21 cellular contexts compared by ENCODE assay signal in genomic region chr7:49596701-49597491, GRCh38.
DNase-seq lines count a peak whose midpoint lies in the region.
"Had no signal": no experiment of that assay in that cellular context is flagged by ENCODE, and none has a peak within 500 bp of the region (broad histone marks: within the 10 kb centered on the region; RNA-seq: fewer than 3 reads in every experiment).

No MANE protein-coding gene starts in this region.

- peaks cover 0 to 1% of the 10 kb centered on the region in 2 donors for H3K27me3 Mint-ChIP-seq in CD4-positive, alpha-beta memory T cell

- no peak overlapping the region for H3K4me3 Mint-ChIP-seq in CD4-positive, alpha-beta memory T cell
- H3K4me3 Mint-ChIP-seq: HFFc6 had no signal

- POLR2A ChIA-PET in CD4-positive, alpha-beta memory T cell (lab: Charles Lee; ENCODE audit: partially characterized antibody): no interaction called here

- H3K27ac Mint-ChIP-seq in CD4-positive, alpha-beta memory T cell: no peak overlapping the region
- H3K27ac Mint-ChIP-seq: HFFc6 had no signal

- no peak overlapping the region for H3K27ac ChIP-seq in CD4-positive, alpha-beta memory T cell (ENCODE audit: low read depth, low read length)
- H3K27ac ChIP-seq: A549, C4-2B, PC-9, SJCRH30 had no signal

- no peaks in the 10 kb centered on the region for H3K4me1 ChIP-seq in CD4-positive, alpha-beta memory T cell (ENCODE audit: insufficient read depth, low read length)
- H3K4me1 ChIP-seq: A549, HAP-1, SJCRH30 had no signal

- intact Hi-C loops in CD4-positive, alpha-beta memory T cell (cut with micrococcal nuclease): no loop called here

- H3K27me3 ChIP-seq in CD4-positive, alpha-beta memory T cell (ENCODE audit: insufficient read depth, low read length): no peaks in the 10 kb centered on the region

- H3K36me3 ChIP-seq in CD4-positive, alpha-beta memory T cell (ENCODE audit: insufficient read depth, low read length): no peaks in the 10 kb centered on the region
- H3K36me3 ChIP-seq: HAP-1, SJCRH30 had no signal

- peaks cover 0 to 12% (median 5%) of the 10 kb centered on the region in 8 donors for H3K9me3 Mint-ChIP-seq in CD4-positive, alpha-beta memory T cell

- no peaks in the 10 kb centered on the region for H3K9me3 ChIP-seq in CD4-positive, alpha-beta memory T cell (ENCODE audit: control insufficient read depth in 1 of 2, low read length in 2 of 2)
- H3K9me3 ChIP-seq: A549, HAP-1, SJCRH30 had no signal

- DNase-seq in CD1c-positive myeloid dendritic cell (ENCODE audit: extremely low spot score) (peak; percentile 59), NOMO-1 treated with dmso at 0.1 percent for 144 hours (lab: John Stamatoyannopoulos, UW; ENCODE audit: unreplicated experiment) (peak; percentile 21), medulla oblongata (ENCODE audit: extremely low spot score) (peak; percentile 9), GM19238 (ENCODE audit: insufficient read length, low spot score) (no peak), DMS 273 treated with DMSO at 0.1 percent for 48 hours (lab: John Stamatoyannopoulos, UW) (no peak), NCI-H524 treated with DMSO at 0.1 percent for 48 hours (lab: John Stamatoyannopoulos, UW) (no peak)
- no peak for DNase-seq in CD4-positive, alpha-beta memory T cell
- DNase-seq: DMS53, GOT3, HFFc6, Kasumi-1, NCI-H2029, NCI-H446, NCI-H526, NCI-H82, PC-9, SJCRH30 had no signal

- H3K4me1 Mint-ChIP-seq in CD4-positive, alpha-beta memory T cell: no peaks in the 10 kb centered on the region

- no peak overlapping the region for H3K4me3 ChIP-seq in CD4-positive, alpha-beta memory T cell (ENCODE audit: low read length in 2 of 2)
- H3K4me3 ChIP-seq: A549, HAP-1, K562, PC-9, SJCRH30 had no signal

- H3K36me3 Mint-ChIP-seq in CD4-positive, alpha-beta memory T cell: no peaks in the 10 kb centered on the region

- CTCF ChIA-PET in CD4-positive, alpha-beta memory T cell (lab: Charles Lee; ENCODE audit: partially characterized antibody): no interaction called here

Comparison
In these comparisons a context has a peak if more than half of its experiments do, and no peak if none do; other contexts are left out.
1. DNase-seq: peak in CD1c-positive myeloid dendritic cell (single experiment), NOMO-1 treated with dmso at 0.1 percent for 144 hours (single experiment) and medulla oblongata (single experiment); none in GM19238 (single experiment), DMS 273 treated with DMSO at 0.1 percent for 48 hours (single experiment), CD4-positive, alpha-beta memory T cell (0 of 5) and NCI-H524 treated with DMSO at 0.1 percent for 48 hours (single experiment).